Comparison of ENCODE assay signal across 20 cellular contexts in the genomic region with DNA sequence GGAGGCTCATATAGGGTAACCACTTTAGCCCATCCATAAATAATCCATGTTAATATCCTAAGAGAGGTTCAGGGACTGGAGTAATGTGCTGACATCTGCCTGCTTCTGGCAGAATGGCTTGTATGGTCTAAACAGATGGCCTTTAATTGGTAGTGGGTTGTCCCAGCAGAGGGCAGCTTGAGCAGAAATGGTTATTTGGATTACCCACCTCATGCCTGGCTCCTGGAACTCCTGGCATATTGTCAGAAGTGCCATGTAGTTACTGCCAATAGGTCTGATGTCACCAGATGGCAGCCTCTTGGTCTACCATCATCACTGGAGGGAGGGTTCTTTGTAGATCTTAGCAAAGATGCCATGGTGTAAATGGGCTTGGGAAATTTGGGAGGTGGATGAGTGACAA.
"Had no signal": no experiment of that assay in that cellular context is flagged by ENCODE, and none has a peak within 500 bp of the region (broad histone marks: within the 10 kb centered on the region; RNA-seq: fewer than 3 reads in every experiment).

No MANE protein-coding gene starts in this region.

- DNase-seq: activated CD4-positive, alpha-beta memory T cell treated with anti-CD3 and anti-CD28 coated beads, Interleukin-2, amount 10 ng/mL, durations not matched to agents 7 days and 5 days; activated CD4-positive, alpha-beta T cell treated with anti-CD3 and anti-CD28 coated beads for 48 hours; activated CD4-positive, CD25-positive, alpha-beta regulatory T cell; activated CD8-positive, alpha-beta memory T cell treated with anti-CD3 and anti-CD28 coated beads, Interleukin-2, amount 10 ng/mL, durations not matched to agents 7 days and 5 days; activated naive CD8-positive, alpha-beta T cell treated with anti-CD3 and anti-CD28 coated beads for 36 hours; amniotic stem cell; dermis blood vessel endothelial cell; effector memory CD4-positive, alpha-beta T cell; heart right ventricle; immature natural killer cell; left ventricle myocardium superior; right cardiac atrium; stimulated activated CD4-positive, alpha-beta T cell treated with anti-CD3 and anti-CD28 coated beads, Interleukin-2, amount 100 ng/mL, for 24 hours; stimulated activated naive CD8-positive, alpha-beta T cell treated with anti-CD3 and anti-CD28 coated beads, Interleukin-15, Interleukin-2, amounts not matched to agents 100 U/mL and 50 U/mL, for 24 hours; uterus had no signal

- ATAC-seq: activated CD8-positive, alpha-beta memory T cell treated with anti-CD3 and anti-CD28 coated beads, Interleukin-2, amount 10 ng/mL, durations not matched to agents 7 days and 5 days; heart right ventricle; left ventricle myocardium superior; right cardiac atrium; stimulated activated naive CD8-positive, alpha-beta T cell treated with anti-CD3 and anti-CD28 coated beads, Interleukin-15, Interleukin-2, amounts not matched to agents 100 U/mL and 50 U/mL, for 24 hours had no signal

- H3K4me1 ChIP-seq: esophagus muscularis mucosa, prostate gland, tibial nerve, uterus had no signal

- H3K27ac ChIP-seq: esophagus muscularis mucosa, prostate gland, tibial nerve, uterus had no signal

- H3K36me3 ChIP-seq: cardiac muscle cell, esophagus muscularis mucosa, heart right ventricle, prostate gland, tibial nerve, uterus had no signal

- H3K4me3 ChIP-seq: cardiac muscle cell, esophagus muscularis mucosa, heart right ventricle, prostate gland, tibial nerve, uterus had no signal

- H3K9me3 ChIP-seq: esophagus muscularis mucosa, heart right ventricle, prostate gland, tibial nerve, uterus had no signal

- H3K27me3 ChIP-seq: cardiac muscle cell, esophagus muscularis mucosa, heart right ventricle, tibial nerve, uterus had no signal

- FAIRE-seq: endothelial cell of umbilical vein had no signal
